In the genomic region with DNA sequence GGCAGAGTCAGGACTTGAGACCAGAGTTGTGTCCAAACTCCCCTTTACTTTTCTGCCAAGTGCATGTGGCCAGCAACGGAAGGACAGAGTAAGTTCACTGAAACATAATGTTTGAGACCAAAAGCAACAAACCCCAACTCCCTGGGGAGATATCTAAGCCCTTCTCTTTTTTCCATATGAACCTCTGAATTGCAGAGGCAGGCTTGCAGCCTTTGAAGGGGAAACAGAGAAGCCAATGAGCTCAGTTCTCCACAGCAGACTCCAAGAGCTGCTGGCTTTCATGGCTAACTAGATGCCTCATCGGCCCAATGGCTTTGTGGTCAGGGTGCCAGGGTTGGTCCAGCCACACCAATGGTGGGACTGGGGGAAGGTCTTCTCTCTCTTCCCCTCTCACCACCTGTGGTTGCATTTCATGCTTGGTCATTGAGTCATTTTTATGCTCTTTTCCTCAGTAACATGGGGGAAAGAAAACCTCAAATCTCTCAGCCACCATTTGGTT, we compare ENCODE assay signal across 16 cellular contexts. TPM values are rescaled to one million over a fixed set of nuclear protein-coding genes. Genes with fewer than 3 reads are reported as not detected.
DNase-seq lines count a peak whose midpoint lies in the region; ATAC-seq lines count a peak whose summit lies in the region.
"Had no signal": no experiment of that assay in that cellular context is flagged by ENCODE, and none has a peak within 500 bp of the region (broad histone marks: within the 10 kb centered on the region; RNA-seq: fewer than 3 reads in every experiment).

No MANE protein-coding gene starts in this region.

- H3K9me3 Mint-ChIP-seq in activated naive CD8-positive, alpha-beta T cell treated with anti-CD3 and anti-CD28 coated beads, Interleukin-2, amount 50 U/mL, for 24 hours: no peaks in the 10 kb centered on the region
- H3K9me3 Mint-ChIP-seq: effector memory CD8-positive, alpha-beta T cell had no signal

- H3K36me3 Mint-ChIP-seq in activated naive CD8-positive, alpha-beta T cell treated with anti-CD3 and anti-CD28 coated beads, Interleukin-2, amount 50 U/mL, for 24 hours (ENCODE audit: low read depth): no peaks in the 10 kb centered on the region

- no peak overlapping the region for H3K4me3 Mint-ChIP-seq in activated naive CD8-positive, alpha-beta T cell treated with anti-CD3 and anti-CD28 coated beads, Interleukin-2, amount 50 U/mL, for 24 hours
- H3K4me3 Mint-ChIP-seq: effector memory CD8-positive, alpha-beta T cell had no signal

- H3K27me3 Mint-ChIP-seq in activated naive CD8-positive, alpha-beta T cell treated with anti-CD3 and anti-CD28 coated beads, Interleukin-2, amount 50 U/mL, for 24 hours: peaks cover 5% of the 10 kb centered on the region

- DNase-seq in GM04503 (ENCODE audit: low read depth) (peak; percentile 35), myocyte (ENCODE audit: low read depth) (peak; percentile 83), NOMO-1 treated with dmso at 0.1 percent for 144 hours (lab: John Stamatoyannopoulos, UW; ENCODE audit: unreplicated experiment) (no peak)
- DNase-seq in activated naive CD8-positive, alpha-beta T cell treated with anti-CD3 and anti-CD28 coated beads, Interleukin-2, amount 50 U/mL, for 24 hours: no peak
- DNase-seq in effector CD4-positive, alpha-beta T cell: no peak
- DNase-seq in stimulated activated CD4-positive, alpha-beta T cell treated with anti-CD3 and anti-CD28 coated beads, Interleukin-4, amount 100 ng/mL, for 4 hours: no peak
- DNase-seq: COR-L47; effector memory CD8-positive, alpha-beta T cell; hippocampal formation; NCI-H2171; stimulated activated CD4-positive, alpha-beta T cell treated with anti-CD3 and anti-CD28 coated beads, Interleukin-4, amount 100 ng/mL, for 24 hours; T-helper 9 cell had no signal

- no peak overlapping the region for H3K27ac Mint-ChIP-seq in activated naive CD8-positive, alpha-beta T cell treated with anti-CD3 and anti-CD28 coated beads, Interleukin-2, amount 50 U/mL, for 24 hours
- H3K27ac Mint-ChIP-seq: effector memory CD8-positive, alpha-beta T cell had no signal

- H3K4me1 Mint-ChIP-seq in activated naive CD8-positive, alpha-beta T cell treated with anti-CD3 and anti-CD28 coated beads, Interleukin-2, amount 50 U/mL, for 24 hours: peaks cover 24% of the 10 kb centered on the region

- ATAC-seq in HG02610 (IDR thresholded peaks at IDR 0.05; ENCODE audit: unreplicated experiment) (peak; percentile 64), GM19395 (IDR thresholded peaks at IDR 0.05; ENCODE audit: unreplicated experiment) (no peak)
- ATAC-seq in activated naive CD8-positive, alpha-beta T cell treated with anti-CD3 and anti-CD28 coated beads, Interleukin-2, amount 50 U/mL, for 24 hours: peak; percentile 63
- ATAC-seq: effector memory CD8-positive, alpha-beta T cell; HepG2; Panc1 had no signal

RNA-seq across cellular contexts. Expression of gene STARD8, which starts 34.0 kb away (rescaled TPM):
- total RNA-seq in myocyte: 3.3 and 3.4 TPM in 2 replicates
- polyA plus RNA-seq in myocyte (2012): 1.1 TPM

Comparison
In these comparisons a context has a peak if more than half of its experiments do, and no peak if none do; other contexts are left out.
1. DNase-seq: peak in GM04503 (single experiment) and myocyte (single experiment); none in activated naive CD8-positive, alpha-beta T cell treated with anti-CD3 and anti-CD28 coated beads, Interleukin-2, amount 50 U/mL, for 24 hours (single experiment), effector CD4-positive, alpha-beta T cell (single experiment), NOMO-1 treated with dmso at 0.1 percent for 144 hours (single experiment) and stimulated activated CD4-positive, alpha-beta T cell treated with anti-CD3 and anti-CD28 coated beads, Interleukin-4, amount 100 ng/mL, for 4 hours (0 of 2).